10 cellular contexts compared by ENCODE assay signal in the genomic region with DNA sequence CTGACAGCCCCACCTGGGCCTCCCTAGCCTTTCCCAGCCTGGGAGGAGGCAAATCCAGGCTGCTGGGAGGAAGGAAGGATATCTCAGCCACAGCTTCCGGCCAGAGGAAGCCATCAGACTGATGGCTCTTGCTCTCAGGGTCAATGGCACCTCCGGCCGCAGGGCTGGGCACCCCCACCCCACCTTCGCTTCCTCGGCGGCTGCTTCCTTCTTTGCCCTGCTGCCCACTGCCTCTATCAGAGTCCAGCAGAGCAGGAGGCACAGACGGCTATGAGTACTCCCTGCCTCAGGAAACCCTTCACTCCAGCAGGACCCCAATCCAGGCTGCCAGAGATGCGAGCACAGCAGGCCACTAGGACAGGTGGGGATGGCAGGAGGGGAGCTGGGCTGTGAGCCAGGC. TPM values are rescaled to one million over a fixed set of nuclear protein-coding genes. Genes with fewer than 3 reads are reported as not detected.
DNase-seq lines count a peak whose midpoint lies in the region; ATAC-seq and TF ChIP-seq lines count a peak whose summit lies in the region.
"Had no signal": no experiment of that assay in that cellular context is flagged by ENCODE, and none has a peak within 500 bp of the region (broad histone marks: within the 10 kb centered on the region; RNA-seq: fewer than 3 reads in every experiment).

No MANE protein-coding gene starts in this region.

- H3K9ac ChIP-seq in HUES64 (ENCODE audit: low read depth, low read length) = peak overlapping the region; percentile 9; the same call in 1 of the 2 replicates

- H3K4me1 Mint-ChIP-seq in central memory CD8-positive, alpha-beta T cell = peaks cover 33% of the 10 kb centered on the region
- H3K4me1 Mint-ChIP-seq in natural killer cell = peaks cover 43 to 48% of the 10 kb centered on the region in 2 donors

- peaks cover 23% of the 10 kb centered on the region for H3K79me2 ChIP-seq in ACC112 (ENCODE audit: control insufficient read depth, insufficient read depth, low read length, unreplicated experiment)

- H3K4me3 Mint-ChIP-seq in central memory CD8-positive, alpha-beta T cell = peak overlapping the region; percentile 85
- H3K4me3 Mint-ChIP-seq in natural killer cell = peak overlapping the region; percentile 90

- H2AFZ ChIP-seq in ACC112 (ENCODE audit: low read length, unreplicated experiment) = no peak overlapping the region

- H3K4me1 ChIP-seq in ACC112 (ENCODE audit: control insufficient read depth, insufficient read depth, low read length, unreplicated experiment) = peaks cover 13% of the 10 kb centered on the region
- H3K4me1 ChIP-seq in HUES64 (ENCODE audit: insufficient read depth, low read length) = peaks cover 15% of the 10 kb centered on the region; the same call in 1 of the 2 replicates

- ATAC-seq in central memory CD8-positive, alpha-beta T cell (replicated peaks; ENCODE audit: extremely low read depth, poor library complexity, severe bottlenecking) = no peak
- no peak for ATAC-seq in natural killer cell
- ATAC-seq in HG02973 (IDR thresholded peaks at IDR 0.05; ENCODE audit: unreplicated experiment) = no peak

- H3K27ac ChIP-seq in ACC112 (ENCODE audit: low read depth, low read length) = no peak overlapping the region
- H3K27ac ChIP-seq in HUES64 (ENCODE audit: low read depth, low read length) = 0 out of 2 replicates have a peak overlapping the region, but pooled peaks have one; percentile 13

- H3K27me3 ChIP-seq in ACC112 (ENCODE audit: insufficient read depth, low read length) = peaks cover 9% of the 10 kb centered on the region; the same call in 1 of the 2 replicates
- peaks cover 5% of the 10 kb centered on the region; the same call in 1 of the 2 replicates for H3K27me3 ChIP-seq in HUES64 (ENCODE audit: insufficient read depth, low read length)

- peak overlapping the region; percentile 12; the same call in 1 of the 2 replicates for H3K4me3 ChIP-seq in ACC112 (ENCODE audit: low read depth, low read length)
- no peak overlapping the region for H3K4me3 ChIP-seq in HUES64 (ENCODE audit: low read length)

- intact Hi-C loops in natural killer cell (cut with micrococcal nuclease) = no loop called here

- H3K9me3 Mint-ChIP-seq in central memory CD8-positive, alpha-beta T cell = no peaks in the 10 kb centered on the region
- no peaks in the 10 kb centered on the region for H3K9me3 Mint-ChIP-seq in natural killer cell

- 93% methylated on average over 8 of the region's 8 CpGs for WGBS in HUES64

- H3K9me3 ChIP-seq in HUES64 (ENCODE audit: insufficient read depth, low read depth, low read length) = no peaks in the 10 kb centered on the region

- DNase-seq in central memory CD8-positive, alpha-beta T cell (ENCODE audit: low spot score in 2 of 2) = no peak
- DNase-seq in natural killer cell (no peak), COLO829 (ENCODE audit: low spot score) (no peak), NCI-H1930 (lab: John Stamatoyannopoulos, UW) (no peak), CD1c-positive myeloid dendritic cell (ENCODE audit: extremely low spot score) (no peak)
- DNase-seq: activated CD4-positive, alpha-beta T cell treated with anti-CD3 and anti-CD28 coated beads for 1 hour; stimulated activated CD8-positive, alpha-beta memory T cell treated with anti-CD3 and anti-CD28 coated beads, Interleukin-4, amount 100 ng/mL, for 48 hours had no signal

- H3K27ac Mint-ChIP-seq in central memory CD8-positive, alpha-beta T cell (ENCODE audit: low read depth) = peak overlapping the region; percentile 69
- H3K27ac Mint-ChIP-seq in natural killer cell = peak overlapping the region; percentile 85 to 87

- H3K27me3 Mint-ChIP-seq in central memory CD8-positive, alpha-beta T cell = no peaks in the 10 kb centered on the region
- no peaks in the 10 kb centered on the region for H3K27me3 Mint-ChIP-seq in natural killer cell (ENCODE audit: low read depth in 2 of 2)

- peaks cover 13% of the 10 kb centered on the region; the same call in 1 of the 2 replicates for H3K36me3 ChIP-seq in ACC112 (ENCODE audit: insufficient read depth, low read length)
- H3K36me3 ChIP-seq in HUES64 (ENCODE audit: insufficient read depth, low read length) = peaks cover 57% of the 10 kb centered on the region

- H3K36me3 Mint-ChIP-seq in central memory CD8-positive, alpha-beta T cell (ENCODE audit: insufficient read depth) = peaks cover 30% of the 10 kb centered on the region
- peaks cover 4% of the 10 kb centered on the region for H3K36me3 Mint-ChIP-seq in natural killer cell

- TF ChIP-seq CTCF in natural killer cell (IDR thresholded peaks at IDR 0.05) = no peak

RNA-seq across cellular contexts. Expression of gene SEMA4C, which starts 3.3 kb away (rescaled TPM):
- 46.9 TPM for polyA plus RNA-seq in HUES64 (2013, experiment 1 of 2)
- polyA plus RNA-seq in HUES64 (2013, experiment 2 of 2) = 53.7 TPM
- total RNA-seq in natural killer cell = 10 to 100 TPM; 51.8 to 78.1 (median 65.8) TPM

RNA-seq across cellular contexts. Expression of gene ANKRD39, which starts 8.8 kb away (rescaled TPM):
- 10.5 TPM for polyA plus RNA-seq in HUES64 (2013, experiment 1 of 2)
- 11.7 TPM for polyA plus RNA-seq in HUES64 (2013, experiment 2 of 2)
- 10 to 100 TPM; 15.5 to 22.3 (median 21.6) TPM for total RNA-seq in natural killer cell

RNA-seq across cellular contexts. Expression of gene ANKRD23, which starts 22.8 kb away (rescaled TPM):
- polyA plus RNA-seq in HUES64 (2013, experiment 1 of 2) = 1.4 TPM
- 0.95 TPM for polyA plus RNA-seq in HUES64 (2013, experiment 2 of 2)
- total RNA-seq in natural killer cell = 10 to 100 TPM in 2 of 3 donors, 1 to 10 TPM in 1; 8.3 to 11.2 (median 10.1) TPM

RNA-seq across cellular contexts. Expression of gene CNNM3, which starts 50.5 kb away (rescaled TPM):
- 15.1 TPM for polyA plus RNA-seq in HUES64 (2013, experiment 1 of 2)
- 13.8 TPM for polyA plus RNA-seq in HUES64 (2013, experiment 2 of 2)
- total RNA-seq in natural killer cell = 10 to 100 TPM; 33.8 to 55.2 (median 45.6) TPM
